8 cellular contexts compared by ENCODE assay signal in genomic region chr6:25359191-25359861, GRCh38.
DNase-seq lines count a peak whose midpoint lies in the region; ATAC-seq, FAIRE-seq and TF ChIP-seq lines count a peak whose summit lies in the region.

No MANE protein-coding gene starts in this region.

- TF ChIP-seq CTCF in heart right ventricle (IDR thresholded peaks at IDR 0.05) = no peak

- ATAC-seq in heart right ventricle (peak; percentile 76 to 90 (median 78)), esophagus mucosa (no peak), HG03039 (IDR thresholded peaks at IDR 0.05; ENCODE audit: unreplicated experiment) (no peak)

- WGBS in heart right ventricle, 2 donors = 39 to 43% methylated on average over 6 of the region's 6 CpGs

- H3K27ac Mint-ChIP-seq in activated CD4-positive, alpha-beta memory T cell treated with anti-CD3 and anti-CD28 coated beads, Interleukin-2, amount 10 ng/mL, durations not matched to agents 7 days and 5 days = no peak overlapping the region

- intact Hi-C loops in heart right ventricle (cut with DNase I) = no loop called here

- no peaks in the 10 kb centered on the region for H3K36me3 Mint-ChIP-seq in activated CD4-positive, alpha-beta memory T cell treated with anti-CD3 and anti-CD28 coated beads, Interleukin-2, amount 10 ng/mL, durations not matched to agents 7 days and 5 days (ENCODE audit: low read depth)

- peak overlapping the region in 9 of 10 donors; percentile 33 to 67 (median 55) for H3K27ac ChIP-seq in heart right ventricle

- H3K27me3 ChIP-seq in heart right ventricle = no peaks in the 10 kb centered on the region
- no peaks in the 10 kb centered on the region for H3K27me3 ChIP-seq in skeletal muscle satellite cell (ENCODE audit: control insufficient read depth, insufficient read depth, low read length)
- H3K27me3 ChIP-seq in H7 (ENCODE audit: control insufficient read depth, insufficient read depth, low read length) = no peaks in the 10 kb centered on the region

- CTCF ChIA-PET in activated CD4-positive, alpha-beta memory T cell treated with anti-CD3 and anti-CD28 coated beads, Interleukin-2, amount 10 ng/mL, durations not matched to agents 7 days and 5 days (lab: Charles Lee) = no interaction called here

- no peak overlapping the region for H3K4me3 ChIP-seq in heart right ventricle
- peak overlapping the region; percentile 55 for H3K4me3 ChIP-seq in skeletal muscle satellite cell (ENCODE audit: low read length)
- H3K4me3 ChIP-seq in H7 (ENCODE audit: insufficient read depth, low read depth, low read length) = no peak overlapping the region

- peak; percentile 47 for FAIRE-seq in GM19239 (lab: Jason Lieb, UNC)

- no peaks in the 10 kb centered on the region for H3K9me3 Mint-ChIP-seq in activated CD4-positive, alpha-beta memory T cell treated with anti-CD3 and anti-CD28 coated beads, Interleukin-2, amount 10 ng/mL, durations not matched to agents 7 days and 5 days

- no peaks in the 10 kb centered on the region for H3K4me1 Mint-ChIP-seq in activated CD4-positive, alpha-beta memory T cell treated with anti-CD3 and anti-CD28 coated beads, Interleukin-2, amount 10 ng/mL, durations not matched to agents 7 days and 5 days

- H3K4me2 ChIP-seq in skeletal muscle satellite cell (ENCODE audit: low read length) = peak overlapping the region; percentile 75

- H3K36me3 ChIP-seq in heart right ventricle (no peaks in the 10 kb centered on the region), skeletal muscle satellite cell (ENCODE audit: insufficient read depth, low read length) (no peaks in the 10 kb centered on the region), H7 (replicated peaks; ENCODE audit: control insufficient read depth, insufficient read depth, low read length) (no peaks in the 10 kb centered on the region)

- POLR2A ChIA-PET in activated CD4-positive, alpha-beta memory T cell treated with anti-CD3 and anti-CD28 coated beads, Interleukin-2, amount 10 ng/mL, durations not matched to agents 7 days and 5 days (lab: Charles Lee) = no interaction called here

- peaks cover 0 to 32% (median 18%) of the 10 kb centered on the region in 9 donors for H3K4me1 ChIP-seq in heart right ventricle
- H3K4me1 ChIP-seq in skeletal muscle satellite cell (ENCODE audit: control insufficient read depth, insufficient read depth, low read length) = peaks cover 25% of the 10 kb centered on the region

- H3K4me3 Mint-ChIP-seq in activated CD4-positive, alpha-beta memory T cell treated with anti-CD3 and anti-CD28 coated beads, Interleukin-2, amount 10 ng/mL, durations not matched to agents 7 days and 5 days = no peak overlapping the region

- H3K27me3 Mint-ChIP-seq in activated CD4-positive, alpha-beta memory T cell treated with anti-CD3 and anti-CD28 coated beads, Interleukin-2, amount 10 ng/mL, durations not matched to agents 7 days and 5 days = peaks cover 4% of the 10 kb centered on the region

- H3K9ac ChIP-seq in skeletal muscle satellite cell (ENCODE audit: low read depth, low read length) = peak overlapping the region; percentile 45

- H3K9me3 ChIP-seq in heart right ventricle (no peaks in the 10 kb centered on the region), skeletal muscle satellite cell (replicated peaks; ENCODE audit: low read length) (no peaks in the 10 kb centered on the region)

- DNase-seq in GM19239 (ENCODE audit: insufficient read length, low spot score) (no peak), T1000 (lab: John Stamatoyannopoulos, UW) (peak; percentile 18), heart right ventricle (peak; percentile 20 to 33), H7 (no peak)
- no peak for DNase-seq in activated CD4-positive, alpha-beta memory T cell treated with anti-CD3 and anti-CD28 coated beads, Interleukin-2, amount 10 ng/mL, durations not matched to agents 7 days and 5 days

Comparison
In these comparisons a context has a peak if more than half of its experiments do, and no peak if none do; other contexts are left out.
1. DNase-seq: peak in T1000 (single experiment) and heart right ventricle (2 of 2); none in GM19239 (single experiment), H7 (single experiment) and activated CD4-positive, alpha-beta memory T cell treated with anti-CD3 and anti-CD28 coated beads, Interleukin-2, amount 10 ng/mL, durations not matched to agents 7 days and 5 days (single experiment).
2. ATAC-seq: peak in heart right ventricle (8 of 8); none in esophagus mucosa (single experiment) and HG03039 (single experiment).